ENCODE assay signal across 11 cellular contexts in genomic region chr15:96351801-96352593, GRCh38. TPM values are rescaled to one million over a fixed set of nuclear protein-coding genes. Genes with fewer than 3 reads are reported as not detected.
DNase-seq lines count a peak whose midpoint lies in the region; ATAC-seq and TF ChIP-seq lines count a peak whose summit lies in the region.
"Had no signal": no experiment of that assay in that cellular context is flagged by ENCODE, and none has a peak within 500 bp of the region (broad histone marks: within the 10 kb centered on the region; RNA-seq: fewer than 3 reads in every experiment).

No MANE protein-coding gene starts in this region.

- H2AFZ ChIP-seq in GM23338 = no peak overlapping the region

- peaks cover 8% of the 10 kb centered on the region for H3K9me3 Mint-ChIP-seq in GM23338
- H3K9me3 Mint-ChIP-seq: activated CD4-positive, alpha-beta memory T cell treated with anti-CD3 and anti-CD28 coated beads, Interleukin-2, amount 10 ng/mL, durations not matched to agents 7 days and 5 days had no signal

- peak in 1 of 2 experiments; percentile 4; a peak in 1 of 4 replicates for TF ChIP-seq CTCF in GM23338 (conservative IDR thresholded peaks at IDR 0.05; ENCODE audit: low read depth in 2 of 2)
- no peak for TF ChIP-seq CTCF in spleen (IDR thresholded peaks at IDR 0.05 in 8 of 11, conservative IDR thresholded peaks at IDR 0.05 in 3 of 11)

- peak in 1 of 3 donors; percentile 40 for TF ChIP-seq POLR2A in spleen (IDR thresholded peaks at IDR 0.05)

- peaks cover 55% of the 10 kb centered on the region for H3K4me1 Mint-ChIP-seq in GM23338

- H3K27me3 ChIP-seq in GM23338 (ENCODE audit: insufficient read depth) = peaks cover 100% of the 10 kb centered on the region
- peaks cover 0 to 99% (median 50%) of the 10 kb centered on the region in 7 donors for H3K27me3 ChIP-seq in spleen (replicated peaks in 1 of 7)

- peak overlapping the region; percentile 45; the same call in 2 of the 3 replicates for H3K4me3 Mint-ChIP-seq in GM23338
- H3K4me3 Mint-ChIP-seq: activated CD4-positive, alpha-beta memory T cell treated with anti-CD3 and anti-CD28 coated beads, Interleukin-2, amount 10 ng/mL, durations not matched to agents 7 days and 5 days had no signal

- no peaks in the 10 kb centered on the region for H3K9me3 ChIP-seq in spleen

- WGBS in spleen, 5 donors = 4 to 6% (median 5%) methylated on average over 24 to 55 of the region's 55 CpGs

- H3K4me2 ChIP-seq in GM23338 = peak overlapping the region; percentile 71

- no peaks in the 10 kb centered on the region for H3K9me2 ChIP-seq in GM23338 (ENCODE audit: insufficient read depth)

- peaks cover 71% of the 10 kb centered on the region for H3K27me3 Mint-ChIP-seq in GM23338 (ENCODE audit: insufficient read depth, low read depth, poor library complexity)

- DNase-seq in GM23338 (ENCODE audit: low spot score) (peak; percentile 72), dermis blood vessel endothelial cell (peak; percentile 54), left colon (no peak), spleen (peak; percentile 84), activated T-cell treated with anti-CD3 and anti-CD28 coated beads for 4 hours (no peak), DMS153 treated with DMSO at 0.1 percent for 48 hours (lab: John Stamatoyannopoulos, UW; ENCODE audit: unreplicated experiment) (no peak), NCI-H1436 treated with DMSO at 0.1 percent for 48 hours (lab: John Stamatoyannopoulos, UW) (no peak)
- DNase-seq: activated CD4-positive, alpha-beta memory T cell treated with anti-CD3 and anti-CD28 coated beads, Interleukin-2, amount 10 ng/mL, durations not matched to agents 7 days and 5 days; NCI-H526; stimulated activated CD4-positive, alpha-beta T cell treated with anti-CD3 and anti-CD28 coated beads, Interleukin-2, amount 100 ng/mL, for 24 hours had no signal

- H3K36me3 ChIP-seq in GM23338 (ENCODE audit: insufficient read depth) (no peaks in the 10 kb centered on the region), spleen (no peaks in the 10 kb centered on the region)

- ATAC-seq in GM23338 = peak; percentile 51
- ATAC-seq in left colon = peak; percentile 27
- no peak for ATAC-seq in HG02642 (IDR thresholded peaks at IDR 0.05; ENCODE audit: poor library complexity, unreplicated experiment)

- no peaks in the 10 kb centered on the region for H3K79me2 ChIP-seq in GM23338 (replicated peaks; ENCODE audit: insufficient read depth)

- H4K20me1 ChIP-seq in GM23338 (replicated peaks; ENCODE audit: insufficient read depth) = peaks cover 64% of the 10 kb centered on the region

- no peaks in the 10 kb centered on the region for H3K36me3 Mint-ChIP-seq in GM23338 (ENCODE audit: low read depth)

- H3K27ac ChIP-seq in GM23338 (ENCODE audit: low read depth) = no peak overlapping the region
- peak overlapping the region; percentile 61 to 93 (median 90) for H3K27ac ChIP-seq in spleen

- H3K4me1 ChIP-seq in GM23338 (ENCODE audit: insufficient read depth) (peaks cover 77% of the 10 kb centered on the region), spleen (peaks cover 14 to 98% (median 56%) of the 10 kb centered on the region in 6 donors)

- peaks cover 38% of the 10 kb centered on the region; the same call in 1 of the 2 replicates for H3F3A ChIP-seq in GM23338 (replicated peaks; ENCODE audit: low read depth)

- H3K4me3 ChIP-seq in GM23338 (peak overlapping the region; percentile 41), spleen (peak overlapping the region in 5 of 8 donors; percentile 0 to 51 (median 7))

- intact Hi-C loops in left colon (cut with DNase I, micrococcal nuclease) = loop anchor here in 1 of 2 donors (10.0 kb wide), 2 partner anchors 543 to 1087 kb away; no protein-coding TSS in a partner anchor
- intact Hi-C loops in spleen (cut with DNase I; ENCODE audit: low total_unique reads) = loop anchor here (10.0 kb wide), 1 partner anchor 883 kb away; no protein-coding TSS in a partner anchor

- no peak overlapping the region for H3K27ac Mint-ChIP-seq in GM23338
- H3K27ac Mint-ChIP-seq: activated CD4-positive, alpha-beta memory T cell treated with anti-CD3 and anti-CD28 coated beads, Interleukin-2, amount 10 ng/mL, durations not matched to agents 7 days and 5 days had no signal

TF ChIP-seq in GM23338, 12 proteins besides CTCF, POLR2A, EP300 and RAD21:
- TF ChIP-seq EZH2phosphoT487 (IDR thresholded peaks at IDR 0.05; ENCODE audit: unreplicated experiment) (peak; percentile 76), NANOG (IDR thresholded peaks at IDR 0.05; ENCODE audit: borderline replicate concordance) (no peak), EZH2 (IDR thresholded peaks at IDR 0.05; ENCODE audit: low read depth, unreplicated experiment) (peak; percentile 72)

RNA-seq across cellular contexts. Expression of gene NR2F2, which starts 21.5 kb away (rescaled TPM):
- total RNA-seq in GM23338 (2014; rRNA removed; shearing (Covaris generic)) = not detected in 2 replicates
- polyA plus RNA-seq in GM23338 (2016; fragmentation: Nextera tagmentation; extraction: Ambion mirVana) = 0.16 and 0.23 TPM in 2 replicates
- total RNA-seq in dermis blood vessel endothelial cell = 14.0 and 36.6 TPM in 2 replicates
- 10 to 100 TPM; 24.9 to 35.3 TPM for total RNA-seq in left colon
- total RNA-seq in spleen = 100 to 1,000 TPM in 6 of 7 donors, 10 to 100 TPM in 1; 87.1 to 256 (median 121) TPM
- polyA plus RNA-seq in spleen = 10 to 100 TPM; 18.6 to 39.4 (median 23.7) TPM
- total RNA-seq: activated CD4-positive, alpha-beta memory T cell treated with anti-CD3 and anti-CD28 coated beads, Interleukin-2, amount 10 ng/mL, durations not matched to agents 7 days and 5 days had no signal

Comparison
In these comparisons a context has a peak if more than half of its experiments do, and no peak if none do; other contexts are left out.
1. DNase-seq: peak in GM23338 (single experiment), dermis blood vessel endothelial cell (single experiment) and spleen (single experiment); none in left colon (0 of 2), activated T-cell treated with anti-CD3 and anti-CD28 coated beads for 4 hours (single experiment), DMS153 treated with DMSO at 0.1 percent for 48 hours (single experiment) and NCI-H1436 treated with DMSO at 0.1 percent for 48 hours (single experiment).
2. RNA of gene NR2F2, which starts 21.5 kb away (total RNA-seq): 87.1 to 256 TPM in spleen, 24.9 to 35.3 TPM in left colon and 14.0 to 36.6 TPM in dermis blood vessel endothelial cell; not detected in GM23338; every median in the first group is over 10 times any median in the second.